13 cellular contexts compared by ENCODE assay signal in the genomic region with DNA sequence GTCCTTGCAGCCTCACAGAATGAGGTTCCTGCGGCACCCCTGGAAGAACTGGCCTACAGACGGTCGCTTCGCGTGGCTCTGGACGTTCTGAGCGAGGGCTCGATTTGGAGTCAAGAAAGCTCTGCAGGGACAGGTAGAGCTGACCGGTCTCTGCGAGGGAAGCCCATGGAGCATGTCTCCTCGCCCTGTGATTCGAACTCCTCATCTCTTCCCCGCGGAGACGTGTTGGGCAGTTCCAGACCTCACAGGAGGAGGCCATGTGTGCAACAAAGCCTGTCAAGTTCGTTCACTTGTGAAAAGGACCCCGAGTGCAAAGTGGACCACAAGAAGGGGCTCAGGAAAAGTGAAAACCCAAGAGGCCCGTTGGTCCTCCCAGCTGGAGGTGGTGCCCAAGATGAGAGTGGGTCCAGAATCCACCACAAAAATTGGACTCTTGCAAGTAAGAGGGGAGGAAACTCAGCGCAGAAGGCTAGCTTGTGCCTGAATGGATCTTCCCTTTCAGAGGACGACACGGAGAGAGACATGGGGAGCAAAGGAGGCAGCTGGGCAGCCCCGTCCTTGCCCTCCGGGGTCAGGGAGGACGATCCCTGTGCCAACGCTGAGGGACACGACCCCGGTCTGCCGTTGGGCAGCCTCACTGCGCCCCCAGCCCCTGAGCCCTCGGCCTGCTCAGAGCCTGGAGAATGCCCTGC. TPM values are rescaled to one million over a fixed set of nuclear protein-coding genes. Genes with fewer than 3 reads are reported as not detected.
A peak's percentile ranks its signal among the peaks of the same experiment; 100 is the strongest.
DNase-seq lines count a peak whose midpoint lies in the region; ATAC-seq and TF ChIP-seq lines count a peak whose summit lies in the region.
"Had no signal": no experiment of that assay in that cellular context is flagged by ENCODE, and none has a peak within 500 bp of the region (broad histone marks: within the 10 kb centered on the region; RNA-seq: fewer than 3 reads in every experiment).

No MANE protein-coding gene starts in this region.

- peak overlapping the region; percentile 23 for H3K14ac ChIP-seq in neuronal stem cell (ENCODE audit: low read length)

- H2AFZ ChIP-seq in neuronal stem cell (ENCODE audit: low read length) = no peak overlapping the region

- H2BK12ac ChIP-seq in neuronal stem cell (ENCODE audit: low read length) = peak overlapping the region; percentile 91

- peak overlapping the region; percentile 39 for H2BK5ac ChIP-seq in neuronal stem cell (ENCODE audit: low read length)

- peak overlapping the region; percentile 9 for H3K23ac ChIP-seq in neuronal stem cell (ENCODE audit: low read depth, low read length, poor library complexity)

- peak overlapping the region; percentile 25 for H3K4ac ChIP-seq in neuronal stem cell (ENCODE audit: low read length)

- H3K4me3 ChIP-seq in heart left ventricle (peak overlapping the region in 8 of 12 donors; percentile 18 to 50 (median 34)), duodenal mucosa (ENCODE audit: low read depth in 1 of 2, low read length in 2 of 2) (no peak overlapping the region), neuronal stem cell (ENCODE audit: low read length in 2 of 2) (no peak overlapping the region), uterus (peak overlapping the region in 1 of 2 donors; percentile 14)

- H2BK15ac ChIP-seq in neuronal stem cell (ENCODE audit: low read length) = peak overlapping the region; percentile 12

- DNase-seq in heart left ventricle (no peak), Right ventricle myocardium superior (no peak), neuronal stem cell (ENCODE audit: low spot score) (no peak), uterus (no peak), HPDE6-E6E7 (ENCODE audit: extremely low spot score) (no peak), HuH-7.5 (ENCODE audit: low spot score) (no peak)
- DNase-seq: activated T-cell treated with anti-CD3 and anti-CD28 coated beads, Interleukin-2, amount 50 U/mL, for 1 hour; DMS79 treated with DMSO at 0.1 percent for 48 hours; NCI-H2029 treated with DMSO at 0.1 percent for 48 hours; stimulated activated naive CD8-positive, alpha-beta T cell treated with anti-CD3 and anti-CD28 coated beads, Interleukin-15, amount 100 ng/mL, for 72 hours had no signal

- H3K9me3 ChIP-seq in heart left ventricle (no peaks in the 10 kb centered on the region), duodenal mucosa (ENCODE audit: control insufficient read depth in 1 of 2, low read length in 2 of 2) (no peaks in the 10 kb centered on the region), neuronal stem cell (replicated peaks in 1 of 2; ENCODE audit: control insufficient read depth in 2 of 2, insufficient read depth in 1 of 2, low read depth in 1 of 2, low read length in 2 of 2) (no peaks in the 10 kb centered on the region), uterus (no peaks in the 10 kb centered on the region)

- ATAC-seq in heart left ventricle (peak in 1 of 4 donors; percentile 4), Right ventricle myocardium superior (ENCODE audit: poor library complexity) (no peak), HG03460 (IDR thresholded peaks at IDR 0.05; ENCODE audit: unreplicated experiment) (no peak)
- ATAC-seq: stimulated activated naive CD8-positive, alpha-beta T cell treated with anti-CD3 and anti-CD28 coated beads, Interleukin-15, amount 100 ng/mL, for 72 hours had no signal

- no peak overlapping the region for H2BK120ac ChIP-seq in neuronal stem cell (ENCODE audit: low read depth, low read length)

- H3K36me3 ChIP-seq in heart left ventricle = peaks cover 0 to 81% (median 67%) of the 10 kb centered on the region in 9 donors
- peaks cover 29 to 55% of the 10 kb centered on the region in 2 donors for H3K36me3 ChIP-seq in duodenal mucosa (ENCODE audit: control insufficient read depth in 1 of 2, insufficient read depth in 2 of 2, low read length in 2 of 2)
- peaks cover 33 to 89% of the 10 kb centered on the region in 2 donors for H3K36me3 ChIP-seq in neuronal stem cell (replicated peaks in 1 of 2; ENCODE audit: control insufficient read depth in 2 of 2, insufficient read depth in 2 of 2, low read length in 2 of 2)
- no peaks in the 10 kb centered on the region for H3K36me3 ChIP-seq in uterus

- H4K8ac ChIP-seq in neuronal stem cell (ENCODE audit: low read depth, low read length) = no peak overlapping the region

- H4K91ac ChIP-seq in neuronal stem cell (ENCODE audit: low read depth, low read length, poor library complexity) = peak overlapping the region; percentile 53

- H2AK5ac ChIP-seq in neuronal stem cell (ENCODE audit: low read depth, low read length) = peak overlapping the region; percentile 61

- intact Hi-C loops in heart left ventricle (cut with DNase I) = no loop called here
- intact Hi-C loops in Right ventricle myocardium superior (cut with DNase I) = no loop called here
- intact Hi-C loops in uterus (cut with DNase I; ENCODE audit: low total_unique reads) = no loop called here

- TF ChIP-seq CTCF in heart left ventricle (IDR thresholded peaks at IDR 0.05) (no peak), uterus (IDR thresholded peaks at IDR 0.05) (no peak)

- peak overlapping the region; percentile 89 for H3K18ac ChIP-seq in neuronal stem cell (ENCODE audit: low read length)

- H3K27me3 ChIP-seq in heart left ventricle (no peaks in the 10 kb centered on the region), duodenal mucosa (ENCODE audit: control insufficient read depth in 1 of 2, insufficient read depth in 2 of 2, low read length in 2 of 2) (no peaks in the 10 kb centered on the region), neuronal stem cell (ENCODE audit: control insufficient read depth in 3 of 3, insufficient read depth in 3 of 3, low read depth in 1 of 3, low read length in 3 of 3) (no peaks in the 10 kb centered on the region), uterus (no peaks in the 10 kb centered on the region)

- peak overlapping the region; percentile 39 for H3K4me2 ChIP-seq in neuronal stem cell (ENCODE audit: insufficient read depth, low read length, poor library complexity, severe bottlenecking)

- H3K27ac ChIP-seq in heart left ventricle (peak overlapping the region; percentile 33 to 86 (median 58)), duodenal mucosa (ENCODE audit: low read depth, low read length) (peak overlapping the region; percentile 5), neuronal stem cell (replicated peaks; ENCODE audit: low read length) (peak overlapping the region; percentile 93), uterus (peak overlapping the region; percentile 71 to 76)
- H3K27ac ChIP-seq: 22Rv1 had no signal

- TF ChIP-seq POLR2A in heart left ventricle (IDR thresholded peaks at IDR 0.05) (no peak), uterus (IDR thresholded peaks at IDR 0.05) (no peak)

- peaks cover 8% of the 10 kb centered on the region for H3K79me1 ChIP-seq in neuronal stem cell (ENCODE audit: low read depth, low read length)

- H3K9ac ChIP-seq in duodenal mucosa (ENCODE audit: low read depth in 1 of 2, low read length in 2 of 2) (no peak overlapping the region), neuronal stem cell (ENCODE audit: low read depth, low read length, poor library complexity) (peak overlapping the region; percentile 89)

- 70 to 79% (median 71%) methylated on average over 29 to 30 of the region's 30 CpGs for WGBS in heart left ventricle, 4 donors
- no CpG with 5 or more reads among the region's 30 CpGs for WGBS in neuronal stem cell (ENCODE audit: extremely low coverage in 2 of 2, insufficient read length in 2 of 2, insufficient replicate concordance in 1 of 2), 2 donors

- peaks cover 5 to 55% (median 29%) of the 10 kb centered on the region in 12 donors for H3K4me1 ChIP-seq in heart left ventricle
- peaks cover 16 to 29% of the 10 kb centered on the region in 2 donors for H3K4me1 ChIP-seq in duodenal mucosa (ENCODE audit: control insufficient read depth in 1 of 2, insufficient read depth in 2 of 2, low read length in 2 of 2)
- H3K4me1 ChIP-seq in neuronal stem cell (ENCODE audit: control insufficient read depth in 2 of 2, insufficient read depth in 1 of 2, low read depth in 1 of 2, low read length in 2 of 2) = peaks cover 16 to 31% of the 10 kb centered on the region in 2 donors
- peaks cover 23 to 32% of the 10 kb centered on the region in 2 donors for H3K4me1 ChIP-seq in uterus

RNA-seq across cellular contexts. Expression of a gene that starts 23.4 kb away (rescaled TPM):
- 100 to 1,000 TPM; 205 to 717 (median 336) TPM for total RNA-seq in heart left ventricle
- 100 to 1,000 TPM; 251 to 634 TPM for polyA plus RNA-seq in heart left ventricle
- 461 TPM for total RNA-seq in Right ventricle myocardium superior
- 61.9 TPM for polyA plus RNA-seq in neuronal stem cell (2013, experiment 1 of 2)
- 60.2 TPM for polyA plus RNA-seq in neuronal stem cell (2013, experiment 2 of 2)
- total RNA-seq in uterus = 10 to 100 TPM; 39.2 to 65.5 (median 42.1) TPM

RNA-seq across cellular contexts. Expression of a gene that starts 41.1 kb away (rescaled TPM):
- total RNA-seq in heart left ventricle (100 to 1,000 TPM in 1 of 9 donors, 10 to 100 TPM in 8; 35.9 to 167 (median 62.5) TPM), Right ventricle myocardium superior (93.5 TPM), uterus (10 to 100 TPM in 2 of 4 donors, 1 to 10 TPM in 2; 3.3 to 14.4 (median 8.4) TPM)
- 100 to 1,000 TPM in 1 of 2 donors, 10 to 100 TPM in 1; 21.9 to 180 TPM for polyA plus RNA-seq in heart left ventricle
- 41.6 TPM for polyA plus RNA-seq in neuronal stem cell (2013, experiment 1 of 2)
- 42.6 TPM for polyA plus RNA-seq in neuronal stem cell (2013, experiment 2 of 2)

RNA-seq across cellular contexts. Expression of a gene that starts 47.1 kb away (rescaled TPM):
- total RNA-seq in heart left ventricle (100 to 1,000 TPM in 1 of 9 donors, 10 to 100 TPM in 8; 36.8 to 124 (median 78.5) TPM), Right ventricle myocardium superior (82.9 TPM), uterus (100 to 1,000 TPM in 1 of 4 donors, 10 to 100 TPM in 1, 1 to 10 TPM in 2; 1.2 to 102 (median 23.8) TPM)
- polyA plus RNA-seq in heart left ventricle = 100 to 1,000 TPM in 1 of 2 donors, 10 to 100 TPM in 1; 65.8 to 128 TPM
- 124 TPM for polyA plus RNA-seq in neuronal stem cell (2013, experiment 1 of 2)
- 126 TPM for polyA plus RNA-seq in neuronal stem cell (2013, experiment 2 of 2)

Comparison
In these comparisons a context has a peak if more than half of its experiments do, and no peak if none do; other contexts are left out.
1. H3K27ac ChIP-seq: peak in every context shown above with its lines; median percentile 93 in neuronal stem cell; 74 in uterus; 58 in heart left ventricle; 5 in duodenal mucosa.
2. H3K4me3 ChIP-seq: peak in heart left ventricle (8 of 12); none in duodenal mucosa (0 of 2) and neuronal stem cell (0 of 2).